ENCODE assay signal across 1 cellular context in the genomic region with DNA sequence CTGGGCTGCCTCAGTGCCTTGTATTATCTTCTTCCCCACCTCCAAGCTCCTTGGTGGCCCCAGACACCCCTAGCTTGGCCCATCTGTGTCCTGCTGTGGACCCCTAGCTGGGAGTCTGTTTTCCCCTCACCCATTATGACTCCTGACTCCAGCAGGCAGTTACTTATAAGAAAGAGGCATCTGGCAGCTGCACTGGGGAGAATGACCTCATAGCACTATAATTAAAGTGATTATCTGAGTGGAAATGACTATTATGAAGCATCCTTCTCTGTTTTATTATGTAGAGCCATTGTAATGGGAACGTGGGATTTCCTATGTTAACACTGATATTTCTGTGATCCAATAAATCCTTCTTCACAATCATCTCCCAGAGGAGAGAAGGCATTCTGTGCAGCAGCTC. TPM values are rescaled to one million over a fixed set of nuclear protein-coding genes. Genes with fewer than 3 reads are reported as not detected.
"Had no signal": no experiment of that assay in that cellular context is flagged by ENCODE, and none has a peak within 500 bp of the region (broad histone marks: within the 10 kb centered on the region; RNA-seq: fewer than 3 reads in every experiment).

No MANE protein-coding gene starts in this region.

RNA-seq across cellular contexts. Expression of gene GYPC, which starts 36.3 kb away (rescaled TPM):
- total RNA-seq: foreskin keratinocyte had no signal
